Comparison of ENCODE assay signal across 12 cellular contexts in genomic region chr9:33628865-33629410, GRCh38.
"Had no signal": no experiment of that assay in that cellular context is flagged by ENCODE, and none has a peak within 500 bp of the region (broad histone marks: within the 10 kb centered on the region; RNA-seq: fewer than 3 reads in every experiment).

No MANE protein-coding gene starts in this region.

- H3K9me3 ChIP-seq: body of pancreas, SJCRH30, spleen, tibial nerve had no signal

- ATAC-seq: body of pancreas, sciatic nerve had no signal

- H3K27ac ChIP-seq: body of pancreas, SJCRH30, spleen, tibial nerve had no signal

- DNase-seq: activated CD8-positive, alpha-beta memory T cell treated with anti-CD3 and anti-CD28 coated beads, Interleukin-2, amount 50 U/mL, for 48 hours; amniotic stem cell; body of pancreas; central memory CD4-positive, alpha-beta T cell; cortex of kidney; effector CD8-positive, alpha-beta T cell; foreskin melanocyte; kidney glomerular epithelial cell; SJCRH30; spleen had no signal

- H3K27me3 ChIP-seq: body of pancreas, SJCRH30 had no signal

- H3K36me3 ChIP-seq: SJCRH30, spleen, tibial nerve had no signal

- H3K4me3 ChIP-seq: body of pancreas, SJCRH30, spleen, tibial nerve had no signal
